Comparison of ENCODE assay signal across 1 cellular context in genomic region chr1:221887091-221887746, GRCh38.
TF ChIP-seq lines count a peak whose summit lies in the region.

No MANE protein-coding gene starts in this region.

TF ChIP-seq in GM23338, 12 proteins besides CTCF, POLR2A, EP300 and RAD21 (continued from another document):
- no peak for TF ChIP-seq REST (IDR thresholded peaks at IDR 0.05; ENCODE audit: unreplicated experiment)
- TF ChIP-seq ZNF114 (CRISPR knock-in tag; IDR thresholded peaks at IDR 0.05), result no peak
- TF ChIP-seq ZNF331 (CRISPR knock-in tag; IDR thresholded peaks at IDR 0.05; ENCODE audit: low read depth), result no peak
- TF ChIP-seq, protein P1, sequence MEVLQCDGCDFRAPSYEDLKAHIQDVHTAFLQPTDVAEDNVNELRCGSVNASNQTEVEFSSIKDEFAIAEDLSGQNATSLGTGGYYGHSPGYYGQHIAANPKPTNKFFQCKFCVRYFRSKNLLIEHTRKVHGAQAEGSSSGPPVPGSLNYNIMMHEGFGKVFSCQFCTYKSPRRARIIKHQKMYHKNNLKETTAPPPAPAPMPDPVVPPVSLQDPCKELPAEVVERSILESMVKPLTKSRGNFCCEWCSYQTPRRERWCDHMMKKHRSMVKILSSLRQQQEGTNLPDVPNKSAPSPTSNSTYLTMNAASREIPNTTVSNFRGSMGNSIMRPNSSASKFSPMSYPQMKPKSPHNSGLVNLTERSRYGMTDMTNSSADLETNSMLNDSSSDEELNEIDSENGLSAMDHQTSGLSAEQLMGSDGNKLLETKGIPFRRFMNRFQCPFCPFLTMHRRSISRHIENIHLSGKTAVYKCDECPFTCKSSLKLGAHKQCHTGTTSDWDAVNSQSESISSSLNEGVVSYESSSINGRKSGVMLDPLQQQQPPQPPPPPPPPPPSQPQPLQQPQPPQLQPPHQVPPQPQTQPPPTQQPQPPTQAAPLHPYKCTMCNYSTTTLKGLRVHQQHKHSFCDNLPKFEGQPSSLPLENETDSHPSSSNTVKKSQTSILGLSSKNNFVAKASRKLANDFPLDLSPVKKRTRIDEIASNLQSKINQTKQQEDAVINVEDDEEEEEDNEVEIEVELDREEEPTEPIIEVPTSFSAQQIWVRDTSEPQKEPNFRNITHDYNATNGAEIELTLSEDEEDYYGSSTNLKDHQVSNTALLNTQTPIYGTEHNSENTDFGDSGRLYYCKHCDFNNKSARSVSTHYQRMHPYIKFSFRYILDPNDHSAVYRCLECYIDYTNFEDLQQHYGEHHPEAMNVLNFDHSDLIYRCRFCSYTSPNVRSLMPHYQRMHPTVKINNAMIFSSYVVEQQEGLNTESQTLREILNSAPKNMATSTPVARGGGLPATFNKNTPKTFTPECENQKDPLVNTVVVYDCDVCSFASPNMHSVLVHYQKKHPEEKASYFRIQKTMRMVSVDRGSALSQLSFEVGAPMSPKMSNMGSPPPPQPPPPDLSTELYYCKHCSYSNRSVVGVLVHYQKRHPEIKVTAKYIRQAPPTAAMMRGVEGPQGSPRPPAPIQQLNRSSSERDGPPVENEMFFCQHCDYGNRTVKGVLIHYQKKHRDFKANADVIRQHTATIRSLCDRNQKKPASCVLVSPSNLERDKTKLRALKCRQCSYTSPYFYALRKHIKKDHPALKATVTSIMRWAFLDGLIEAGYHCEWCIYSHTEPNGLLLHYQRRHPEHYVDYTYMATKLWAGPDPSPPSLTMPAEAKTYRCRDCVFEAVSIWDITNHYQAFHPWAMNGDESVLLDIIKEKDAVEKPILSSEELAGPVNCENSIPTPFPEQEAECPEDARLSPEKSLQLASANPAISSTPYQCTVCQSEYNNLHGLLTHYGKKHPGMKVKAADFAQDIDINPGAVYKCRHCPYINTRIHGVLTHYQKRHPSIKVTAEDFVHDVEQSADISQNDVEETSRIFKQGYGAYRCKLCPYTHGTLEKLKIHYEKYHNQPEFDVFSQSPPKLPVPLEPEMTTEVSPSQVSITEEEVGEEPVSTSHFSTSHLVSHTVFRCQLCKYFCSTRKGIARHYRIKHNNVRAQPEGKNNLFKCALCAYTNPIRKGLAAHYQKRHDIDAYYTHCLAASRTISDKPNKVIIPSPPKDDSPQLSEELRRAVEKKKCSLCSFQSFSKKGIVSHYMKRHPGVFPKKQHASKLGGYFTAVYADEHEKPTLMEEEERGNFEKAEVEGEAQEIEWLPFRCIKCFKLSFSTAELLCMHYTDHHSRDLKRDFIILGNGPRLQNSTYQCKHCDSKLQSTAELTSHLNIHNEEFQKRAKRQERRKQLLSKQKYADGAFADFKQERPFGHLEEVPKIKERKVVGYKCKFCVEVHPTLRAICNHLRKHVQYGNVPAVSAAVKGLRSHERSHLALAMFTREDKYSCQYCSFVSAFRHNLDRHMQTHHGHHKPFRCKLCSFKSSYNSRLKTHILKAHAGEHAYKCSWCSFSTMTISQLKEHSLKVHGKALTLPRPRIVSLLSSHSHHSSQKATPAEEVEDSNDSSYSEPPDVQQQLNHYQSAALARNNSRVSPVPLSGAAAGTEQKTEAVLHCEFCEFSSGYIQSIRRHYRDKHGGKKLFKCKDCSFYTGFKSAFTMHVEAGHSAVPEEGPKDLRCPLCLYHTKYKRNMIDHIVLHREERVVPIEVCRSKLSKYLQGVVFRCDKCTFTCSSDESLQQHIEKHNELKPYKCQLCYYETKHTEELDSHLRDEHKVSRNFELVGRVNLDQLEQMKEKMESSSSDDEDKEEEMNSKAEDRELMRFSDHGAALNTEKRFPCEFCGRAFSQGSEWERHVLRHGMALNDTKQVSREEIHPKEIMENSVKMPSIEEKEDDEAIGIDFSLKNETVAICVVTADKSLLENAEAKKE (CRISPR knock-in tag; IDR thresholded peaks at IDR 0.05), result no peak
- TF ChIP-seq STAT1 (IDR thresholded peaks at IDR 0.05; ENCODE audit: unreplicated experiment), result no peak
- TF ChIP-seq CREB1 (CRISPR knock-in tag; IDR thresholded peaks at IDR 0.05; ENCODE audit: low read depth), result no peak
- TF ChIP-seq NANOG (IDR thresholded peaks at IDR 0.05; ENCODE audit: borderline replicate concordance), result no peak
